ENCODE assay signal across 15 cellular contexts in the genomic region with DNA sequence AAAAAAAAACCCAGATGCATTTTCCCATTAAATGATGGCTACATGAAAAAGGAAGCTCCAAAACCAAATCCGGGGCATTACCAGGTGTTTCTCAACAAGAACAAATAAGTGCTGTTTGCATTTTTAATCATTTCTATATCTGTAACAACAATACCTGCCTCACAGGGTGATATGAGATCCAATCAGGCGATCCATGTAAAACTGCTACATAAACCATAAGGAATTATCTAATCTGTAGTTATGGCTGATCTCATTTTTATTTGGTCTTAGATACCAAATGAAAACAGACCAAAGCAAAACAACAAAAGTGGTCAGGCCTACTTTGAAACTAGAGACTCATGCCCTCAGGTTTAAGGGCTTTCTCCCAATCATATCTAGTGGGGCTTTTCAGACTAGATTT. TPM values are rescaled to one million over a fixed set of nuclear protein-coding genes. Genes with fewer than 3 reads are reported as not detected.
DNase-seq lines count a peak whose midpoint lies in the region; ATAC-seq lines count a peak whose summit lies in the region.
"Had no signal": no experiment of that assay in that cellular context is flagged by ENCODE, and none has a peak within 500 bp of the region (broad histone marks: within the 10 kb centered on the region; RNA-seq: fewer than 3 reads in every experiment).

No MANE protein-coding gene starts in this region.

- H3K36me3 Mint-ChIP-seq in activated naive CD4-positive, alpha-beta T cell treated with anti-CD3 and anti-CD28 coated beads, Interleukin-2, amount 50 U/mL, for 24 hours = peaks cover 32% of the 10 kb centered on the region
- peaks cover 21% of the 10 kb centered on the region for H3K36me3 Mint-ChIP-seq in central memory CD8-positive, alpha-beta T cell (ENCODE audit: insufficient read depth)

- no peak for DNase-seq in activated naive CD4-positive, alpha-beta T cell (lab: John Stamatoyannopoulos, UW)
- peak; percentile 31 for DNase-seq in M059J (ENCODE audit: low read depth)
- no peak for DNase-seq in central memory CD8-positive, alpha-beta T cell (ENCODE audit: low spot score in 2 of 2)
- DNase-seq in stimulated activated naive CD8-positive, alpha-beta T cell treated with anti-CD3 and anti-CD28 coated beads, Interleukin-15, amount 100 ng/mL, for 72 hours = no peak
- no peak for DNase-seq in MV-4-11 (lab: John Stamatoyannopoulos, UW)
- DNase-seq: activated CD4-positive, alpha-beta T cell treated with anti-CD3 and anti-CD28 coated beads for 4 hours; BE2C; gastrocnemius medialis; NCI-H1092; PC-3; SW 1271; transverse colon had no signal

- H3K4me3 Mint-ChIP-seq in activated naive CD4-positive, alpha-beta T cell treated with anti-CD3 and anti-CD28 coated beads, Interleukin-2, amount 50 U/mL, for 24 hours = peak overlapping the region; percentile 45
- no peak overlapping the region for H3K4me3 Mint-ChIP-seq in central memory CD8-positive, alpha-beta T cell
- peak overlapping the region in 1 of 2 donors; percentile 59 for H3K4me3 Mint-ChIP-seq in stimulated activated naive CD8-positive, alpha-beta T cell treated with anti-CD3 and anti-CD28 coated beads, Interleukin-15, amount 100 ng/mL, for 72 hours

- peak overlapping the region; percentile 90 for H3K27ac Mint-ChIP-seq in activated naive CD4-positive, alpha-beta T cell treated with anti-CD3 and anti-CD28 coated beads, Interleukin-2, amount 50 U/mL, for 24 hours
- H3K27ac Mint-ChIP-seq in central memory CD8-positive, alpha-beta T cell (ENCODE audit: low read depth) = peak overlapping the region; percentile 22
- peak overlapping the region; percentile 59 to 68 for H3K27ac Mint-ChIP-seq in stimulated activated naive CD8-positive, alpha-beta T cell treated with anti-CD3 and anti-CD28 coated beads, Interleukin-15, amount 100 ng/mL, for 72 hours

- H3K9me3 Mint-ChIP-seq in activated naive CD4-positive, alpha-beta T cell treated with anti-CD3 and anti-CD28 coated beads, Interleukin-2, amount 50 U/mL, for 24 hours = no peaks in the 10 kb centered on the region
- H3K9me3 Mint-ChIP-seq in central memory CD8-positive, alpha-beta T cell = no peaks in the 10 kb centered on the region
- peaks cover 0 to 7% of the 10 kb centered on the region in 2 donors for H3K9me3 Mint-ChIP-seq in stimulated activated naive CD8-positive, alpha-beta T cell treated with anti-CD3 and anti-CD28 coated beads, Interleukin-15, amount 100 ng/mL, for 72 hours

- no peak for ATAC-seq in central memory CD8-positive, alpha-beta T cell (replicated peaks; ENCODE audit: extremely low read depth, poor library complexity, severe bottlenecking)
- ATAC-seq in stimulated activated naive CD8-positive, alpha-beta T cell treated with anti-CD3 and anti-CD28 coated beads, Interleukin-15, amount 100 ng/mL, for 72 hours = no peak
- no peak for ATAC-seq in HG03520 (IDR thresholded peaks at IDR 0.05; ENCODE audit: unreplicated experiment)
- ATAC-seq in HG02642 (IDR thresholded peaks at IDR 0.05; ENCODE audit: poor library complexity, unreplicated experiment) = no peak
- ATAC-seq: gastrocnemius medialis, PC-3 had no signal

- H3K27me3 Mint-ChIP-seq in activated naive CD4-positive, alpha-beta T cell treated with anti-CD3 and anti-CD28 coated beads, Interleukin-2, amount 50 U/mL, for 24 hours = no peaks in the 10 kb centered on the region
- no peaks in the 10 kb centered on the region for H3K27me3 Mint-ChIP-seq in central memory CD8-positive, alpha-beta T cell
- H3K27me3 Mint-ChIP-seq in stimulated activated naive CD8-positive, alpha-beta T cell treated with anti-CD3 and anti-CD28 coated beads, Interleukin-15, amount 100 ng/mL, for 72 hours = no peaks in the 10 kb centered on the region

- peaks cover 93% of the 10 kb centered on the region for H3K4me1 Mint-ChIP-seq in activated naive CD4-positive, alpha-beta T cell treated with anti-CD3 and anti-CD28 coated beads, Interleukin-2, amount 50 U/mL, for 24 hours
- peaks cover 80% of the 10 kb centered on the region for H3K4me1 Mint-ChIP-seq in central memory CD8-positive, alpha-beta T cell
- peaks cover 87% of the 10 kb centered on the region for H3K4me1 Mint-ChIP-seq in stimulated activated naive CD8-positive, alpha-beta T cell treated with anti-CD3 and anti-CD28 coated beads, Interleukin-15, amount 100 ng/mL, for 72 hours

RNA-seq across cellular contexts. Expression of a gene that starts 28.3 kb away (rescaled TPM):
- total RNA-seq in M059J (2014; rRNA removed; shearing (Covaris generic)) = 83.6 and 175 TPM in 2 replicates

Comparison
In these comparisons a context has a peak if more than half of its experiments do, and no peak if none do; other contexts are left out.
1. H3K27ac Mint-ChIP-seq: peak in every context shown above with its lines; median percentile 90 in activated naive CD4-positive, alpha-beta T cell treated with anti-CD3 and anti-CD28 coated beads, Interleukin-2, amount 50 U/mL, for 24 hours; 64 in stimulated activated naive CD8-positive, alpha-beta T cell treated with anti-CD3 and anti-CD28 coated beads, Interleukin-15, amount 100 ng/mL, for 72 hours; 22 in central memory CD8-positive, alpha-beta T cell.